In the genomic region with DNA sequence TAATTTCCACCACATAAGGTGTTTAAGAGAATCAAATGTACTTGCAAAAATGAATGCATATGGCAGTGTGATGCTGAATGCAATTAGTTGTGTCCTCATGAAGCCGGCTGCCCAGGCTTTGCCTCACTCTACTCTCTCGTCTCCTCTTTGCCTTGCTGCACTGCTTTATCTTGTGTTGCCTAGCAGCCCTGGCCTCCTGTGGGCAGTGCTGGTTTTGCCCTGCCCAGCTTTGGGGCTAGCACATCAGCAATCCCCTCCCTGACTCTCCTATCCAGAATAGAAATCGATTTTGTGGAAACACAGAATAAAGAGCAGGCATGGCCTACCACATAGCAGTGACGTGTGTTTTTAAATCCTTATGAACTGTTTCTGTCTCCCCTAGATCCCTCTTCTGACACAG, we compare ENCODE assay signal across 28 cellular contexts. TPM values are rescaled to one million over a fixed set of nuclear protein-coding genes. Genes with fewer than 3 reads are reported as not detected.
DNase-seq lines count a peak whose midpoint lies in the region; ATAC-seq, FAIRE-seq and TF ChIP-seq lines count a peak whose summit lies in the region.
"Had no signal": no experiment of that assay in that cellular context is flagged by ENCODE, and none has a peak within 500 bp of the region (broad histone marks: within the 10 kb centered on the region; RNA-seq: fewer than 3 reads in every experiment).

No MANE protein-coding gene starts in this region.

- no peak overlapping the region for H3K56ac ChIP-seq in mesendoderm (ENCODE audit: low read length)

- no peak overlapping the region for H2BK15ac ChIP-seq in mesendoderm (replicated peaks; ENCODE audit: low read depth)

- H3K27ac ChIP-seq in CD4-positive, CD25-positive, alpha-beta regulatory T cell (ENCODE audit: insufficient read depth, low read length, poor library complexity, severe bottlenecking) = no peak overlapping the region
- no peak overlapping the region for H3K27ac ChIP-seq in mesendoderm (ENCODE audit: low read depth, low read length)
- H3K27ac ChIP-seq: adrenal gland, brain microvascular endothelial cell, GM23248, KMS-11, SJSA1 had no signal

- H4K8ac ChIP-seq in mesendoderm (ENCODE audit: low read depth, low read length) = no peak overlapping the region

- no peak overlapping the region for H2BK5ac ChIP-seq in mesendoderm (ENCODE audit: low read length)

- no peak overlapping the region for H3K27ac Mint-ChIP-seq in activated CD8-positive, alpha-beta T cell treated with anti-CD3 and anti-CD28 coated beads for 36 hours
- no peak overlapping the region for H3K27ac Mint-ChIP-seq in activated CD8-positive, alpha-beta T cell treated with anti-CD3 and anti-CD28 coated beads, Interleukin-2, amount 10 ng/mL, durations not matched to agents 7 days and 5 days
- peak overlapping the region in 2 of 3 donors; percentile 47 to 88 for H3K27ac Mint-ChIP-seq in CD4-positive, CD25-positive, alpha-beta regulatory T cell
- H3K27ac Mint-ChIP-seq: stimulated activated memory B cell treated with anti-CD40 and anti-IgM and Interleukin-4, amounts not matched to agents 10 μg/mL and 1 μg/mL and 100 μg/mL, for 72 hours had no signal

- H2AK5ac ChIP-seq in mesendoderm (ENCODE audit: low read length) = no peak overlapping the region

- H3K9ac ChIP-seq in mesendoderm (ENCODE audit: low read length) = no peak overlapping the region
- H3K9ac ChIP-seq: GM23248, KMS-11 had no signal

- POLR2A ChIA-PET in activated CD8-positive, alpha-beta T cell treated with anti-CD3 and anti-CD28 coated beads for 36 hours (lab: Charles Lee) = interaction anchor here (1.2 kb wide), 1 partner anchor 10 kb away, joined by 4 read pairs; no protein-coding TSS in a partner anchor
- POLR2A ChIA-PET in activated CD8-positive, alpha-beta T cell treated with anti-CD3 and anti-CD28 coated beads, Interleukin-2, amount 10 ng/mL, durations not matched to agents 7 days and 5 days (lab: Charles Lee) = no interaction called here

- H3K27me3 Mint-ChIP-seq in activated CD8-positive, alpha-beta T cell treated with anti-CD3 and anti-CD28 coated beads for 36 hours = peaks cover 35% of the 10 kb centered on the region
- peaks cover 36% of the 10 kb centered on the region for H3K27me3 Mint-ChIP-seq in activated CD8-positive, alpha-beta T cell treated with anti-CD3 and anti-CD28 coated beads, Interleukin-2, amount 10 ng/mL, durations not matched to agents 7 days and 5 days (ENCODE audit: low read depth)
- H3K27me3 Mint-ChIP-seq in CD4-positive, CD25-positive, alpha-beta regulatory T cell = peaks cover 8% of the 10 kb centered on the region

- H3K18ac ChIP-seq in mesendoderm (ENCODE audit: low read length) = no peak overlapping the region

- no peak for TF ChIP-seq CTCF in activated CD8-positive, alpha-beta T cell treated with anti-CD3 and anti-CD28 coated beads for 36 hours (IDR thresholded peaks at IDR 0.05)

- H3K79me2 ChIP-seq in mesendoderm (ENCODE audit: control insufficient read depth, insufficient read depth, low read length) = no peaks in the 10 kb centered on the region

- no peaks in the 10 kb centered on the region for H3K27me3 ChIP-seq in CD4-positive, CD25-positive, alpha-beta regulatory T cell (ENCODE audit: control insufficient read depth, insufficient read depth, low read length)
- no peaks in the 10 kb centered on the region for H3K27me3 ChIP-seq in mesendoderm (ENCODE audit: insufficient read depth, low read length, poor library complexity)
- H3K27me3 ChIP-seq: adrenal gland, brain microvascular endothelial cell, SJSA1 had no signal

- no peak overlapping the region for H3K23ac ChIP-seq in mesendoderm (ENCODE audit: low read length)

- FAIRE-seq in GM12892 (lab: Jason Lieb, UNC) = no peak
- FAIRE-seq: RCC 7860, TTC549 had no signal

- peak; percentile 1 for DNase-seq in activated CD8-positive, alpha-beta T cell treated with anti-CD3 and anti-CD28 coated beads for 36 hours
- DNase-seq in activated CD8-positive, alpha-beta T cell treated with anti-CD3 and anti-CD28 coated beads, Interleukin-2, amount 10 ng/mL, durations not matched to agents 7 days and 5 days = no peak
- no peak for DNase-seq in CD4-positive, CD25-positive, alpha-beta regulatory T cell
- DNase-seq in NCI-H69 (lab: John Stamatoyannopoulos, UW) (peak; percentile 20), mesendoderm (peak; percentile 57), DMS153 treated with DMSO at 0.1 percent for 48 hours (lab: John Stamatoyannopoulos, UW; ENCODE audit: unreplicated experiment) (no peak), GM12892 (ENCODE audit: insufficient read length) (no peak)
- DNase-seq: ACHN; activated CD4-positive, alpha-beta T cell treated with anti-CD3 and anti-CD28 coated beads, Interleukin-2, amount 50 U/mL, for 48 hours; activated effector memory CD4-positive, alpha-beta T cell treated with anti-CD3 and anti-CD28 coated beads, Interleukin-2, amount 50 U/mL, for 16 hours; brain microvascular endothelial cell; C1 segment of cervical spinal cord; effector CD8-positive, alpha-beta T cell; erythroblast; GM23248; NCI-H1694; NCI-H526; stimulated activated CD4-positive, alpha-beta T cell treated with anti-CD3 and anti-CD28 coated beads, Interleukin-4, amount 100 ng/mL, for 4 hours; T-helper 1 cell had no signal

- H3K4me1 Mint-ChIP-seq in activated CD8-positive, alpha-beta T cell treated with anti-CD3 and anti-CD28 coated beads for 36 hours (ENCODE audit: low read depth) = peaks cover 29% of the 10 kb centered on the region
- H3K4me1 Mint-ChIP-seq in activated CD8-positive, alpha-beta T cell treated with anti-CD3 and anti-CD28 coated beads, Interleukin-2, amount 10 ng/mL, durations not matched to agents 7 days and 5 days (ENCODE audit: low read depth) = peaks cover 7% of the 10 kb centered on the region
- H3K4me1 Mint-ChIP-seq in CD4-positive, CD25-positive, alpha-beta regulatory T cell = peaks cover 12 to 49% (median 30%) of the 10 kb centered on the region in 4 donors

- no peaks in the 10 kb centered on the region for H3K36me3 Mint-ChIP-seq in activated CD8-positive, alpha-beta T cell treated with anti-CD3 and anti-CD28 coated beads for 36 hours (ENCODE audit: low read depth)
- H3K36me3 Mint-ChIP-seq in activated CD8-positive, alpha-beta T cell treated with anti-CD3 and anti-CD28 coated beads, Interleukin-2, amount 10 ng/mL, durations not matched to agents 7 days and 5 days (ENCODE audit: low read depth) = no peaks in the 10 kb centered on the region
- no peaks in the 10 kb centered on the region for H3K36me3 Mint-ChIP-seq in CD4-positive, CD25-positive, alpha-beta regulatory T cell
- H3K36me3 Mint-ChIP-seq: stimulated activated memory B cell treated with anti-CD40 and anti-IgM and Interleukin-4, amounts not matched to agents 10 μg/mL and 1 μg/mL and 100 μg/mL, for 72 hours had no signal

- intact Hi-C loops in activated CD8-positive, alpha-beta T cell treated with anti-CD3 and anti-CD28 coated beads for 36 hours (cut with micrococcal nuclease) = no loop called here

- H3K4me3 Mint-ChIP-seq in activated CD8-positive, alpha-beta T cell treated with anti-CD3 and anti-CD28 coated beads for 36 hours = no peak overlapping the region
- H3K4me3 Mint-ChIP-seq in activated CD8-positive, alpha-beta T cell treated with anti-CD3 and anti-CD28 coated beads, Interleukin-2, amount 10 ng/mL, durations not matched to agents 7 days and 5 days = no peak overlapping the region
- H3K4me3 Mint-ChIP-seq in CD4-positive, CD25-positive, alpha-beta regulatory T cell = no peak overlapping the region
- H3K4me3 Mint-ChIP-seq: stimulated activated memory B cell treated with anti-CD40 and anti-IgM and Interleukin-4, amounts not matched to agents 10 μg/mL and 1 μg/mL and 100 μg/mL, for 72 hours had no signal

- no peaks in the 10 kb centered on the region for H3K9me3 Mint-ChIP-seq in activated CD8-positive, alpha-beta T cell treated with anti-CD3 and anti-CD28 coated beads for 36 hours
- H3K9me3 Mint-ChIP-seq in activated CD8-positive, alpha-beta T cell treated with anti-CD3 and anti-CD28 coated beads, Interleukin-2, amount 10 ng/mL, durations not matched to agents 7 days and 5 days (ENCODE audit: insufficient read depth) = no peaks in the 10 kb centered on the region
- H3K9me3 Mint-ChIP-seq in CD4-positive, CD25-positive, alpha-beta regulatory T cell = peaks cover 0 to 2% (median 0%) of the 10 kb centered on the region in 7 donors
- H3K9me3 Mint-ChIP-seq: stimulated activated memory B cell treated with anti-CD40 and anti-IgM and Interleukin-4, amounts not matched to agents 10 μg/mL and 1 μg/mL and 100 μg/mL, for 72 hours had no signal

- CTCF ChIA-PET in activated CD8-positive, alpha-beta T cell treated with anti-CD3 and anti-CD28 coated beads for 36 hours (lab: Charles Lee) = no interaction called here
- CTCF ChIA-PET in activated CD8-positive, alpha-beta T cell treated with anti-CD3 and anti-CD28 coated beads, Interleukin-2, amount 10 ng/mL, durations not matched to agents 7 days and 5 days (lab: Charles Lee) = no interaction called here

- H3K79me1 ChIP-seq in mesendoderm (ENCODE audit: low read length) = no peaks in the 10 kb centered on the region

- H3K4me2 ChIP-seq in mesendoderm (ENCODE audit: low read length) = no peak overlapping the region
- H3K4me2 ChIP-seq: KMS-11 had no signal

- H3K4ac ChIP-seq in mesendoderm (ENCODE audit: low read depth, low read length) = no peak overlapping the region

- peaks cover 19% of the 10 kb centered on the region for H3K4me1 ChIP-seq in CD4-positive, CD25-positive, alpha-beta regulatory T cell (ENCODE audit: control insufficient read depth, insufficient read depth, low read length, poor library complexity, severe bottlenecking)
- H3K4me1 ChIP-seq in mesendoderm (ENCODE audit: control insufficient read depth, low read depth, low read length) = no peaks in the 10 kb centered on the region

- no peak overlapping the region for H2BK120ac ChIP-seq in mesendoderm (ENCODE audit: low read depth, low read length)

- ATAC-seq in activated CD8-positive, alpha-beta T cell treated with anti-CD3 and anti-CD28 coated beads for 36 hours = no peak
- ATAC-seq in activated CD8-positive, alpha-beta T cell treated with anti-CD3 and anti-CD28 coated beads, Interleukin-2, amount 10 ng/mL, durations not matched to agents 7 days and 5 days = no peak
- no peak for ATAC-seq in CD4-positive, CD25-positive, alpha-beta regulatory T cell (ENCODE audit: low read depth in 2 of 2)
- ATAC-seq in GM21360 (IDR thresholded peaks at IDR 0.05; ENCODE audit: unreplicated experiment) = no peak
- ATAC-seq: sciatic nerve; stimulated activated memory B cell treated with anti-CD40 and anti-IgM and Interleukin-4, amounts not matched to agents 10 μg/mL and 1 μg/mL and 100 μg/mL, for 72 hours had no signal

- H3K9me3 ChIP-seq in CD4-positive, CD25-positive, alpha-beta regulatory T cell (ENCODE audit: control insufficient read depth in 2 of 2, low read length in 2 of 2) = no peaks in the 10 kb centered on the region
- H3K9me3 ChIP-seq: adrenal gland, SJSA1 had no signal

- H3K4me3 ChIP-seq in CD4-positive, CD25-positive, alpha-beta regulatory T cell (ENCODE audit: low read depth, low read length) = no peak overlapping the region
- no peak overlapping the region for H3K4me3 ChIP-seq in mesendoderm (ENCODE audit: low read length)
- H3K4me3 ChIP-seq: adrenal gland, GM23248, lung, SJSA1 had no signal

- H3K36me3 ChIP-seq in CD4-positive, CD25-positive, alpha-beta regulatory T cell (ENCODE audit: control insufficient read depth, insufficient read depth, low read length) = no peaks in the 10 kb centered on the region
- no peaks in the 10 kb centered on the region for H3K36me3 ChIP-seq in mesendoderm (ENCODE audit: control insufficient read depth, insufficient read depth, low read length)
- H3K36me3 ChIP-seq: adrenal gland, brain microvascular endothelial cell, SJSA1 had no signal

- no peak for TF ChIP-seq POLR2A in GM12892 (IDR thresholded peaks at IDR 0.05; ENCODE audit: low read depth, low read length)

- WGBS in mesendoderm (ENCODE audit: extremely low coverage, insufficient coverage, low lambda C conversion rate) = no CpG with 5 or more reads among the region's 4 CpGs

- H4K5ac ChIP-seq in mesendoderm (ENCODE audit: low read length) = no peak overlapping the region

RNA-seq across cellular contexts. Expression of a gene that starts 30.0 kb away (rescaled TPM):
- 10 to 100 TPM; 23.2 to 24.5 TPM for total RNA-seq in activated CD8-positive, alpha-beta T cell treated with anti-CD3 and anti-CD28 coated beads for 36 hours
- total RNA-seq in activated CD8-positive, alpha-beta T cell treated with anti-CD3 and anti-CD28 coated beads, Interleukin-2, amount 10 ng/mL, durations not matched to agents 7 days and 5 days = under 1 TPM; 0.23 to 0.32 TPM
- total RNA-seq in CD4-positive, CD25-positive, alpha-beta regulatory T cell = 71.4 TPM
- polyA plus RNA-seq in CD4-positive, CD25-positive, alpha-beta regulatory T cell = 1 to 10 TPM; 5.0 to 9.6 (median 5.9) TPM
- 0.76 TPM for polyA plus RNA-seq in mesendoderm (2013, experiment 1 of 2)
- 0.84 TPM for polyA plus RNA-seq in mesendoderm (2013, experiment 2 of 2)
- 5.1 TPM for polyA plus RNA-seq in GM12892 (2012; ENCODE audit: missing spikeins)

Comparison
In these comparisons a context has a peak if more than half of its experiments do, and no peak if none do; other contexts are left out.
1. DNase-seq: peak in activated CD8-positive, alpha-beta T cell treated with anti-CD3 and anti-CD28 coated beads for 36 hours (single experiment), NCI-H69 (single experiment) and mesendoderm (single experiment); none in activated CD8-positive, alpha-beta T cell treated with anti-CD3 and anti-CD28 coated beads, Interleukin-2, amount 10 ng/mL, durations not matched to agents 7 days and 5 days (single experiment), CD4-positive, CD25-positive, alpha-beta regulatory T cell (0 of 3), DMS153 treated with DMSO at 0.1 percent for 48 hours (single experiment) and GM12892 (single experiment).
2. RNA of a gene that starts 30.0 kb away (total RNA-seq): 71.4 TPM in CD4-positive, CD25-positive, alpha-beta regulatory T cell (single experiment) and 23.2 to 24.5 TPM in activated CD8-positive, alpha-beta T cell treated with anti-CD3 and anti-CD28 coated beads for 36 hours; 0.23 to 0.32 TPM in activated CD8-positive, alpha-beta T cell treated with anti-CD3 and anti-CD28 coated beads, Interleukin-2, amount 10 ng/mL, durations not matched to agents 7 days and 5 days; every median in the first group is over 10 times any median in the second.
3. H3K27ac Mint-ChIP-seq: peak in CD4-positive, CD25-positive, alpha-beta regulatory T cell (2 of 3); none in activated CD8-positive, alpha-beta T cell treated with anti-CD3 and anti-CD28 coated beads for 36 hours (single experiment) and activated CD8-positive, alpha-beta T cell treated with anti-CD3 and anti-CD28 coated beads, Interleukin-2, amount 10 ng/mL, durations not matched to agents 7 days and 5 days (single experiment).